ENCODE assay signal across 19 cellular contexts in genomic region chr7:111832159-111832558, GRCh38.
A peak's percentile ranks its signal among the peaks of the same experiment; 100 is the strongest.
DNase-seq lines count a peak whose midpoint lies in the region; ATAC-seq lines count a peak whose summit lies in the region.
"Had no signal": no experiment of that assay in that cellular context is flagged by ENCODE, and none has a peak within 500 bp of the region (broad histone marks: within the 10 kb centered on the region; RNA-seq: fewer than 3 reads in every experiment).

No MANE protein-coding gene starts in this region.

- no peak overlapping the region for H3K4me2 ChIP-seq in neuronal stem cell (ENCODE audit: insufficient read depth, low read length, poor library complexity, severe bottlenecking)
- H3K4me2 ChIP-seq: BLaER1 had no signal

- H3K4me3 Mint-ChIP-seq in activated CD4-positive, alpha-beta T cell treated with anti-CD3 and anti-CD28 coated beads for 36 hours, result no peak overlapping the region
- H3K4me3 Mint-ChIP-seq: CD14-positive monocyte; CD4-positive, alpha-beta memory T cell; HFFc6 had no signal

- DNase-seq in AML-193 (lab: John Stamatoyannopoulos, UW) (peak; percentile 30 to 60), SK-N-MC (ENCODE audit: low read depth, low spot score) (peak; percentile 63), dermis blood vessel endothelial cell (peak; percentile 18), neuronal stem cell (ENCODE audit: low spot score) (no peak), putamen (ENCODE audit: low spot score) (no peak), HUDEP-2 (lab: John Stamatoyannopoulos, UW; ENCODE audit: unreplicated experiment in 76 of 76) (no peak), nucleus accumbens (lab: John Stamatoyannopoulos, UW) (no peak)
- DNase-seq in activated CD4-positive, alpha-beta T cell treated with anti-CD3 and anti-CD28 coated beads for 36 hours, result no peak
- DNase-seq: ACHN; CD4-positive, alpha-beta memory T cell; DMS153; DMS79; GDM1; GOT3; H7; HFFc6 had no signal

- H3K4me1 Mint-ChIP-seq in activated CD4-positive, alpha-beta T cell treated with anti-CD3 and anti-CD28 coated beads for 36 hours, result no peaks in the 10 kb centered on the region
- H3K4me1 Mint-ChIP-seq: CD4-positive, alpha-beta memory T cell had no signal

- H3K14ac ChIP-seq in neuronal stem cell (ENCODE audit: low read length), result no peak overlapping the region

- ATAC-seq in activated CD4-positive, alpha-beta T cell treated with anti-CD3 and anti-CD28 coated beads for 36 hours, result no peak
- ATAC-seq: HCT116 had no signal

- no peak overlapping the region for H2AK5ac ChIP-seq in neuronal stem cell (ENCODE audit: low read depth, low read length)

- no peak overlapping the region for H3K9ac ChIP-seq in SK-N-MC (ENCODE audit: insufficient read length)
- no peak overlapping the region for H3K9ac ChIP-seq in neuronal stem cell (ENCODE audit: low read depth, low read length, poor library complexity)
- H3K9ac ChIP-seq: BLaER1 had no signal

- no peaks in the 10 kb centered on the region for H3K36me3 Mint-ChIP-seq in activated CD4-positive, alpha-beta T cell treated with anti-CD3 and anti-CD28 coated beads for 36 hours (ENCODE audit: low read depth)
- H3K36me3 Mint-ChIP-seq: CD14-positive monocyte; CD4-positive, alpha-beta memory T cell had no signal

- H3K9me3 ChIP-seq in SK-N-MC (ENCODE audit: low read depth, low read length) (peaks cover 6% of the 10 kb centered on the region; the same call in 1 of the 2 replicates), neuronal stem cell (replicated peaks in 1 of 2; ENCODE audit: control insufficient read depth in 2 of 2, insufficient read depth in 1 of 2, low read depth in 1 of 2, low read length in 2 of 2) (peaks cover 0 to 10% of the 10 kb centered on the region in 2 donors)
- H3K9me3 ChIP-seq: BLaER1 had no signal

- H3K27me3 ChIP-seq in neuronal stem cell (ENCODE audit: control insufficient read depth in 3 of 3, insufficient read depth in 3 of 3, low read depth in 1 of 3, low read length in 3 of 3), result no peaks in the 10 kb centered on the region
- H3K27me3 ChIP-seq: BLaER1 had no signal

- H2BK5ac ChIP-seq in neuronal stem cell (ENCODE audit: low read length), result no peak overlapping the region

- no peak overlapping the region for H4K8ac ChIP-seq in neuronal stem cell (ENCODE audit: low read depth, low read length)

- POLR2A ChIA-PET in activated CD4-positive, alpha-beta T cell treated with anti-CD3 and anti-CD28 coated beads for 36 hours (lab: Charles Lee), result no interaction called here

- WGBS in neuronal stem cell (ENCODE audit: extremely low coverage in 2 of 2, insufficient read length in 2 of 2, insufficient replicate concordance in 1 of 2), 2 donors, result no CpG with 5 or more reads among the region's 5 CpGs

- H2BK120ac ChIP-seq in neuronal stem cell (ENCODE audit: low read depth, low read length), result peak overlapping the region; percentile 89

- H4K91ac ChIP-seq in neuronal stem cell (ENCODE audit: low read depth, low read length, poor library complexity), result no peak overlapping the region

- H3K9me3 Mint-ChIP-seq in activated CD4-positive, alpha-beta T cell treated with anti-CD3 and anti-CD28 coated beads for 36 hours (ENCODE audit: low read depth), result peaks cover 5% of the 10 kb centered on the region

- H3K79me1 ChIP-seq in neuronal stem cell (ENCODE audit: low read depth, low read length), result no peaks in the 10 kb centered on the region

- H3K27ac ChIP-seq in SK-N-MC (0 out of 2 replicates have a peak overlapping the region, but pooled peaks have one; percentile 26), neuronal stem cell (replicated peaks; ENCODE audit: low read length) (no peak overlapping the region)
- H3K27ac ChIP-seq: BLaER1 had no signal

- CTCF ChIA-PET in activated CD4-positive, alpha-beta T cell treated with anti-CD3 and anti-CD28 coated beads for 36 hours (lab: Charles Lee), result interaction anchor here (1.1 kb wide), 1 partner anchor 80 kb away, joined by 3 read pairs; no protein-coding TSS in a partner anchor

- no peak overlapping the region for H2BK15ac ChIP-seq in neuronal stem cell (ENCODE audit: low read length)

- peaks cover 5% of the 10 kb centered on the region for H3K27me3 Mint-ChIP-seq in activated CD4-positive, alpha-beta T cell treated with anti-CD3 and anti-CD28 coated beads for 36 hours

- H3K23ac ChIP-seq in neuronal stem cell (ENCODE audit: low read depth, low read length, poor library complexity), result no peak overlapping the region

- intact Hi-C loops in activated CD4-positive, alpha-beta T cell treated with anti-CD3 and anti-CD28 coated beads for 36 hours (cut with DNase I, micrococcal nuclease), result no loop called here

- no peaks in the 10 kb centered on the region for H3K36me3 ChIP-seq in SK-N-MC (ENCODE audit: insufficient read depth, low read length)
- H3K36me3 ChIP-seq in neuronal stem cell (replicated peaks in 1 of 2; ENCODE audit: control insufficient read depth in 2 of 2, insufficient read depth in 2 of 2, low read length in 2 of 2), result peaks cover 0 to 16% of the 10 kb centered on the region in 2 donors
- H3K36me3 ChIP-seq: BLaER1 had no signal

- no peak overlapping the region for H3K4ac ChIP-seq in neuronal stem cell (ENCODE audit: low read length)

- no peak overlapping the region for H3K4me3 ChIP-seq in SK-N-MC
- H3K4me3 ChIP-seq in neuronal stem cell (ENCODE audit: low read length in 2 of 2), result no peak overlapping the region
- H3K4me3 ChIP-seq: BLaER1 had no signal

- H2AFZ ChIP-seq in neuronal stem cell (ENCODE audit: low read length), result no peak overlapping the region

- H2BK12ac ChIP-seq in neuronal stem cell (ENCODE audit: low read length), result no peak overlapping the region

- no peaks in the 10 kb centered on the region for H3K4me1 ChIP-seq in neuronal stem cell (ENCODE audit: control insufficient read depth in 2 of 2, insufficient read depth in 1 of 2, low read depth in 1 of 2, low read length in 2 of 2)
- H3K4me1 ChIP-seq: BLaER1 had no signal

- H3K27ac Mint-ChIP-seq in activated CD4-positive, alpha-beta T cell treated with anti-CD3 and anti-CD28 coated beads for 36 hours, result no peak overlapping the region
- H3K27ac Mint-ChIP-seq: CD4-positive, alpha-beta memory T cell; HFFc6 had no signal

- no peak overlapping the region for H3K18ac ChIP-seq in neuronal stem cell (ENCODE audit: low read length)

Comparison
In these comparisons a context has a peak if more than half of its experiments do, and no peak if none do; other contexts are left out.
1. DNase-seq: peak in AML-193 (2 of 2), SK-N-MC (single experiment) and dermis blood vessel endothelial cell (single experiment); none in neuronal stem cell (single experiment), putamen (single experiment), activated CD4-positive, alpha-beta T cell treated with anti-CD3 and anti-CD28 coated beads for 36 hours (single experiment), HUDEP-2 (0 of 76) and nucleus accumbens (0 of 56).